In the genomic region with DNA sequence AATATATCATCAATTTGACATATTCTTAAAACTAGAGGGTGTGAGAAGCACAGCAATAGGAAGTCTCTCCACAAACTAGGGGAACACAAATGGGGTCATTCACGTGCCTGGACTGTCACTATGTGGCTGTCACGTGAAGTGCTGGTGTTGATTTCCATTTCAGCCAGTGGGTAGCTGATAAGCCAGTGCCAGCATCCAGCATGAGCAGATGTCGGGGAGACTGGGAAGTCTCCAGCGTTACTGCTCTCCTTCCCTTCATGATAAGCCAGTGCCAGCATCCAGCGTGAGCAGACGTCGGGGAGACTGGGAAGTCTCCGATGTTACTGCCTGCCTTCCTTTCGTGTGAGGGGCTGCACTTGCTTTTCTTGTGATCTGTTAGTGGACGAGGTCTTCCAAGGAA, we compare ENCODE assay signal across 1 cellular context.
TF ChIP-seq lines count a peak whose summit lies in the region.

No MANE protein-coding gene starts in this region.

TF ChIP-seq in GM12878, 131 proteins besides CTCF, POLR2A, EP300 and RAD21:
- TF ChIP-seq, protein P1, sequence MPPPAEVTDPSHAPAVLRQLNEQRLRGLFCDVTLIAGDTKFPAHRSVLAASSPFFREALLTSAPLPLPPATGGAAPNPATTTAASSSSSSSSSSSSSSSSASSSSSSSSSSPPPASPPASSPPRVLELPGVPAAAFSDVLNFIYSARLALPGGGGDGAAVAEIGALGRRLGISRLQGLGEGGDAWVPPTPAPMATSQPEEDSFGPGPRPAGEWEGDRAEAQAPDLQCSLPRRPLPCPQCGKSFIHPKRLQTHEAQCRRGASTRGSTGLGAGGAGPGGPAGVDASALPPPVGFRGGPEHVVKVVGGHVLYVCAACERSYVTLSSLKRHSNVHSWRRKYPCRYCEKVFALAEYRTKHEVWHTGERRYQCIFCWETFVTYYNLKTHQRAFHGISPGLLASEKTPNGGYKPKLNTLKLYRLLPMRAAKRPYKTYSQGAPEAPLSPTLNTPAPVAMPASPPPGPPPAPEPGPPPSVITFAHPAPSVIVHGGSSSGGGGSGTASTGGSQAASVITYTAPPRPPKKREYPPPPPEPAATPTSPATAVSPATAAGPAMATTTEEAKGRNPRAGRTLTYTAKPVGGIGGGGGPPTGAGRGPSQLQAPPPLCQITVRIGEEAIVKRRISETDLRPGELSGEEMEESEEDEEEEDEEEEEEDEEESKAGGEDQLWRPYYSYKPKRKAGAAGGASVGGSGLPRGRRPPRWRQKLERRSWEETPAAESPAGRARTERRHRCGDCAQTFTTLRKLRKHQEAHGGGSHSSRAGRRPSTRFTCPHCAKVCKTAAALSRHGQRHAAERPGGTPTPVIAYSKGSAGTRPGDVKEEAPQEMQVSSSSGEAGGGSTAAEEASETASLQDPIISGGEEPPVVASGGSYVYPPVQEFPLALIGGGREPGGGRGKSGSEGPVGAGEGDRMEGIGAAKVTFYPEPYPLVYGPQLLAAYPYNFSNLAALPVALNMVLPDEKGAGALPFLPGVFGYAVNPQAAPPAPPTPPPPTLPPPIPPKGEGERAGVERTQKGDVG (CRISPR knock-in tag; IDR thresholded peaks at IDR 0.05) = no peak
- TF ChIP-seq SUPT20H (IDR thresholded peaks at IDR 0.05; ENCODE audit: borderline replicate concordance, control insufficient read depth, low read depth, low read length) = no peak
- no peak for TF ChIP-seq YY1 (IDR thresholded peaks at IDR 0.05; ENCODE audit: low read depth, low read length)
- TF ChIP-seq, protein P2, sequence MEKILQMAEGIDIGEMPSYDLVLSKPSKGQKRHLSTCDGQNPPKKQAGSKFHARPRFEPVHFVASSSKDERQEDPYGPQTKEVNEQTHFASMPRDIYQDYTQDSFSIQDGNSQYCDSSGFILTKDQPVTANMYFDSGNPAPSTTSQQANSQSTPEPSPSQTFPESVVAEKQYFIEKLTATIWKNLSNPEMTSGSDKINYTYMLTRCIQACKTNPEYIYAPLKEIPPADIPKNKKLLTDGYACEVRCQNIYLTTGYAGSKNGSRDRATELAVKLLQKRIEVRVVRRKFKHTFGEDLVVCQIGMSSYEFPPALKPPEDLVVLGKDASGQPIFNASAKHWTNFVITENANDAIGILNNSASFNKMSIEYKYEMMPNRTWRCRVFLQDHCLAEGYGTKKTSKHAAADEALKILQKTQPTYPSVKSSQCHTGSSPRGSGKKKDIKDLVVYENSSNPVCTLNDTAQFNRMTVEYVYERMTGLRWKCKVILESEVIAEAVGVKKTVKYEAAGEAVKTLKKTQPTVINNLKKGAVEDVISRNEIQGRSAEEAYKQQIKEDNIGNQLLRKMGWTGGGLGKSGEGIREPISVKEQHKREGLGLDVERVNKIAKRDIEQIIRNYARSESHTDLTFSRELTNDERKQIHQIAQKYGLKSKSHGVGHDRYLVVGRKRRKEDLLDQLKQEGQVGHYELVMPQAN (conservative IDR thresholded peaks at IDR 0.05) = no peak
- TF ChIP-seq, protein P3, sequence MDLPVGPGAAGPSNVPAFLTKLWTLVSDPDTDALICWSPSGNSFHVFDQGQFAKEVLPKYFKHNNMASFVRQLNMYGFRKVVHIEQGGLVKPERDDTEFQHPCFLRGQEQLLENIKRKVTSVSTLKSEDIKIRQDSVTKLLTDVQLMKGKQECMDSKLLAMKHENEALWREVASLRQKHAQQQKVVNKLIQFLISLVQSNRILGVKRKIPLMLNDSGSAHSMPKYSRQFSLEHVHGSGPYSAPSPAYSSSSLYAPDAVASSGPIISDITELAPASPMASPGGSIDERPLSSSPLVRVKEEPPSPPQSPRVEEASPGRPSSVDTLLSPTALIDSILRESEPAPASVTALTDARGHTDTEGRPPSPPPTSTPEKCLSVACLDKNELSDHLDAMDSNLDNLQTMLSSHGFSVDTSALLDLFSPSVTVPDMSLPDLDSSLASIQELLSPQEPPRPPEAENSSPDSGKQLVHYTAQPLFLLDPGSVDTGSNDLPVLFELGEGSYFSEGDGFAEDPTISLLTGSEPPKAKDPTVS (IDR thresholded peaks at IDR 0.05; ENCODE audit: low read depth, low read length) = no peak
- no peak for TF ChIP-seq ZNF24 (IDR thresholded peaks at IDR 0.05)
- no peak for TF ChIP-seq TBL1XR1 (IDR thresholded peaks at IDR 0.05; ENCODE audit: low read depth, low read length)
- TF ChIP-seq STAT3 (IDR thresholded peaks at IDR 0.05; ENCODE audit: low read depth, low read length) = no peak
- TF ChIP-seq CHD1 (IDR thresholded peaks at IDR 0.05; ENCODE audit: low read depth, low read length) = no peak
